22 cellular contexts compared by ENCODE assay signal in the genomic region with DNA sequence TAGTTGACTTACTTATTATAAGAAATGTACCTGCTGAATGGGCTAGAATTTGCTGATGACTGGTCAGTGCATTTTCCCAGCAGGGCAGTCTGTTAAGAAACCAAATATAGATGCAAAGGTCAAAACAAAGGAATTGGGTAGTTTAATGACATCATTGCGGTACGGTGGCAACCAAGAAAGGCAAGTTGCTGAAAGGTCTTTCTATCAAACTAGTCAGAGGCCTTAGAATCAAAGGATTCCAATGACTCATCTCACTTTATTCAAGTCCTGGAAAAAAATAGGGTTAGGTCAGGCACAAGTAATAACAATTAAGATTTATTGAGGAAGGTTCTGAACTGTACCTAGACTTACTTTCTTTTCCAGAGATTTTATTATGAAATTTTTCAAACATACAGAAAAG.
A peak's percentile ranks its signal among the peaks of the same experiment; 100 is the strongest.
DNase-seq lines count a peak whose midpoint lies in the region; FAIRE-seq and TF ChIP-seq lines count a peak whose summit lies in the region.
"Had no signal": no experiment of that assay in that cellular context is flagged by ENCODE, and none has a peak within 500 bp of the region (broad histone marks: within the 10 kb centered on the region; RNA-seq: fewer than 3 reads in every experiment).

No MANE protein-coding gene starts in this region.

- H3K4me2 ChIP-seq in astrocyte (ENCODE audit: low read length), result no peak overlapping the region

- no peak overlapping the region for H3K9ac ChIP-seq in astrocyte (ENCODE audit: low read length)

- no peak overlapping the region for H3K27ac Mint-ChIP-seq in astrocyte (ENCODE audit: unreplicated experiment)
- H3K27ac Mint-ChIP-seq: activated CD4-positive, alpha-beta T cell treated with anti-CD3 and anti-CD28 coated beads, Interleukin-2, amount 10 ng/mL, durations not matched to agents 7 days and 5 days; activated naive CD4-positive, alpha-beta T cell treated with anti-CD3 and anti-CD28 coated beads, Interleukin-2, amount 50 U/mL, for 24 hours; CD4-positive, alpha-beta memory T cell; endodermal cell had no signal

- H3K4me1 ChIP-seq in astrocyte (ENCODE audit: insufficient read depth, low read length), result peaks cover 5% of the 10 kb centered on the region
- H3K4me1 ChIP-seq: heart right ventricle, transverse colon had no signal

- H3K27me3 ChIP-seq in astrocyte (ENCODE audit: insufficient read depth, low read length), result no peaks in the 10 kb centered on the region
- H3K27me3 ChIP-seq: heart right ventricle, transverse colon had no signal

- no peak overlapping the region for H2AFZ ChIP-seq in astrocyte (ENCODE audit: low read depth, low read length)

- H3K27me3 Mint-ChIP-seq in astrocyte (ENCODE audit: low read depth, unreplicated experiment), result peaks cover 2% of the 10 kb centered on the region
- H3K27me3 Mint-ChIP-seq: activated CD4-positive, alpha-beta T cell treated with anti-CD3 and anti-CD28 coated beads, Interleukin-2, amount 10 ng/mL, durations not matched to agents 7 days and 5 days; activated naive CD4-positive, alpha-beta T cell treated with anti-CD3 and anti-CD28 coated beads, Interleukin-2, amount 50 U/mL, for 24 hours; CD4-positive, alpha-beta memory T cell had no signal

- H4K20me1 ChIP-seq in astrocyte (ENCODE audit: insufficient read depth, low read length), result no peaks in the 10 kb centered on the region

- no peaks in the 10 kb centered on the region for H3K79me2 ChIP-seq in astrocyte (ENCODE audit: insufficient read depth, low read length)

- no peak for TF ChIP-seq CTCF in astrocyte (IDR thresholded peaks at IDR 0.05; ENCODE audit: insufficient read depth, low read depth, low read length)
- TF ChIP-seq CTCF in fibroblast of villous mesenchyme (IDR thresholded peaks at IDR 0.05; ENCODE audit: insufficient read depth, low read depth, low read length), result no peak
- no peak for TF ChIP-seq CTCF in foreskin fibroblast (IDR thresholded peaks at IDR 0.05; ENCODE audit: low read depth, low read length)

- no peak for FAIRE-seq in astrocyte (lab: Jason Lieb, UNC)
- FAIRE-seq: A204.1, GM12878, kidney had no signal

- H3K27ac ChIP-seq in astrocyte (ENCODE audit: low read depth, low read length), result no peak overlapping the region
- H3K27ac ChIP-seq: heart right ventricle, skin epidermis, transverse colon had no signal

- H3K9me3 Mint-ChIP-seq in astrocyte (ENCODE audit: unreplicated experiment), result no peaks in the 10 kb centered on the region
- H3K9me3 Mint-ChIP-seq: activated CD4-positive, alpha-beta T cell treated with anti-CD3 and anti-CD28 coated beads, Interleukin-2, amount 10 ng/mL, durations not matched to agents 7 days and 5 days; activated naive CD4-positive, alpha-beta T cell treated with anti-CD3 and anti-CD28 coated beads, Interleukin-2, amount 50 U/mL, for 24 hours; CD4-positive, alpha-beta memory T cell; endodermal cell had no signal

- H3K9me3 ChIP-seq in astrocyte (ENCODE audit: insufficient read depth, low read depth, low read length), result no peaks in the 10 kb centered on the region
- H3K9me3 ChIP-seq: heart right ventricle, transverse colon had no signal

- no peak overlapping the region for H3K4me3 Mint-ChIP-seq in astrocyte (ENCODE audit: unreplicated experiment)
- H3K4me3 Mint-ChIP-seq: activated CD4-positive, alpha-beta T cell treated with anti-CD3 and anti-CD28 coated beads, Interleukin-2, amount 10 ng/mL, durations not matched to agents 7 days and 5 days; activated naive CD4-positive, alpha-beta T cell treated with anti-CD3 and anti-CD28 coated beads, Interleukin-2, amount 50 U/mL, for 24 hours; CD4-positive, alpha-beta memory T cell; endodermal cell had no signal

- H3K36me3 Mint-ChIP-seq in astrocyte (ENCODE audit: low read depth, unreplicated experiment), result peaks cover 3% of the 10 kb centered on the region

- H3K4me1 Mint-ChIP-seq in astrocyte (ENCODE audit: low read depth, unreplicated experiment), result no peaks in the 10 kb centered on the region
- H3K4me1 Mint-ChIP-seq: activated CD4-positive, alpha-beta T cell treated with anti-CD3 and anti-CD28 coated beads, Interleukin-2, amount 10 ng/mL, durations not matched to agents 7 days and 5 days; activated naive CD4-positive, alpha-beta T cell treated with anti-CD3 and anti-CD28 coated beads, Interleukin-2, amount 50 U/mL, for 24 hours; CD4-positive, alpha-beta memory T cell had no signal

- DNase-seq in A172 (ENCODE audit: low spot score), result peak; percentile 87
- peak; percentile 87 for DNase-seq in HT1080 (ENCODE audit: low read depth)
- peak; percentile 86 for DNase-seq in astrocyte (ENCODE audit: low read depth)
- peak; percentile 44 for DNase-seq in fibroblast of villous mesenchyme (ENCODE audit: low read depth)
- DNase-seq in NCI-H2107 treated with DMSO at 0.1 percent for 48 hours (lab: John Stamatoyannopoulos, UW; ENCODE audit: unreplicated experiment), result no peak
- DNase-seq in foreskin fibroblast, result no peak
- DNase-seq in NCI-H82 (lab: John Stamatoyannopoulos, UW), result no peak
- DNase-seq in HCEC 1CT, result no peak
- DNase-seq: activated CD4-positive, alpha-beta T cell treated with anti-CD3 and anti-CD28 coated beads, Interleukin-2, amount 10 ng/mL, durations not matched to agents 7 days and 5 days; activated T-cell treated with anti-CD3 and anti-CD28 coated beads for 4 hours; CD4-positive, alpha-beta memory T cell; central memory CD4-positive, alpha-beta T cell; endodermal cell; heart right ventricle; kidney; NCI-H1105; SIG-M5; transverse colon had no signal

- H3K4me3 ChIP-seq in astrocyte (ENCODE audit: insufficient read depth, low read depth, low read length), result no peak overlapping the region
- H3K4me3 ChIP-seq in fibroblast of villous mesenchyme (ENCODE audit: low read depth, low read length), result no peak overlapping the region
- H3K4me3 ChIP-seq in foreskin fibroblast (ENCODE audit: low read depth in 1 of 2, low read length in 2 of 2), result no peak overlapping the region
- H3K4me3 ChIP-seq: GM12878, heart right ventricle, skin epidermis, transverse colon had no signal

- H3K36me3 ChIP-seq in astrocyte (ENCODE audit: insufficient read depth, low read length), result no peaks in the 10 kb centered on the region

Comparison
In these comparisons a context has a peak if more than half of its experiments do, and no peak if none do; other contexts are left out.
1. DNase-seq: peak in A172 (single experiment), HT1080 (single experiment), astrocyte (single experiment) and fibroblast of villous mesenchyme (single experiment); none in NCI-H2107 treated with DMSO at 0.1 percent for 48 hours (single experiment), foreskin fibroblast (0 of 2), NCI-H82 (single experiment) and HCEC 1CT (single experiment).